Comparison of ENCODE assay signal across 1 cellular context in the genomic region with DNA sequence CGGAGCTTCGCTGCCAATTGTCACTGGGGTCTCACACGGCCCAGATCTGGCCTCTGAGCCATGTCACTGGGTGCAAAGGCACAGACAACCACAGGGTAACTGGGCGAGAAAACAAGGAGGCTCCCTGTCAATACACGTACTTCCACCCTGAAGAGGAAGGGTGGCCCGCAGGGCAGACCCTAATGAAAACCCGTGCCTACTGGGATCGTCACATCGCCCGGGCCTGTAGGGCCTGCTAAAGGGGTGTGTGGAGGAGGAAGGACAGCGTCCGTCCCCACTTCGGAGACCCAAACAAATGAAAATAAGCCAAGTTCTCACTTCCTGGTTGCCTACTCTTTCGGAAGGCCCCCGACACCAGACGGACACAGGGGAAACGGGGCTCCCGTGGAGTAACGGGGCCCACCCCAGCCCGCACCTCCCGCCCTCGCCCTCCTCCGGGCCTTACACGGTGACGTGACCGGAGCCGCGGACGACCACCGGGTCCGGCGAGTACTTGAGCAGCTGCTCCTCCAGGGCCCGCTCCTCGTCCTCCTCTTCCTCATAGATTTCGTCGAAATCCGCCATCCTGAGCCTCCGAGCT.
TF ChIP-seq lines count a peak whose summit lies in the region.

No MANE protein-coding gene starts in this region.

TF ChIP-seq in HEK293, 187 proteins besides CTCF, POLR2A, EP300 and RAD21 (continued from another document):
- TF ChIP-seq KLF1 (tag by site-specific recombination; IDR thresholded peaks at IDR 0.05), result 0 out of 2 replicates have a peak, but pooled peaks have one; percentile 9
- TF ChIP-seq, protein P1, sequence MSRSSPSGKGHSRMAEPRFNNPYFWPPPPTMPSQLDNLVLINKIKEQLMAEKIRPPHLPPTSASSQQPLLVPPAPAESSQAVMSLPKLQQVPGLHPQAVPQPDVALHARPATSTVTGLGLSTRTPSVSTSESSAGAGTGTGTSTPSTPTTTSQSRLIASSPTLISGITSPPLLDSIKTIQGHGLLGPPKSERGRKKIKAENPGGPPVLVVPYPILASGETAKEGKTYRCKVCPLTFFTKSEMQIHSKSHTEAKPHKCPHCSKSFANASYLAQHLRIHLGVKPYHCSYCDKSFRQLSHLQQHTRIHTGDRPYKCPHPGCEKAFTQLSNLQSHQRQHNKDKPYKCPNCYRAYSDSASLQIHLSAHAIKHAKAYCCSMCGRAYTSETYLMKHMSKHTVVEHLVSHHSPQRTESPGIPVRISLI (tag by site-specific recombination; IDR thresholded peaks at IDR 0.05), result no peak
- TF ChIP-seq, protein P2, sequence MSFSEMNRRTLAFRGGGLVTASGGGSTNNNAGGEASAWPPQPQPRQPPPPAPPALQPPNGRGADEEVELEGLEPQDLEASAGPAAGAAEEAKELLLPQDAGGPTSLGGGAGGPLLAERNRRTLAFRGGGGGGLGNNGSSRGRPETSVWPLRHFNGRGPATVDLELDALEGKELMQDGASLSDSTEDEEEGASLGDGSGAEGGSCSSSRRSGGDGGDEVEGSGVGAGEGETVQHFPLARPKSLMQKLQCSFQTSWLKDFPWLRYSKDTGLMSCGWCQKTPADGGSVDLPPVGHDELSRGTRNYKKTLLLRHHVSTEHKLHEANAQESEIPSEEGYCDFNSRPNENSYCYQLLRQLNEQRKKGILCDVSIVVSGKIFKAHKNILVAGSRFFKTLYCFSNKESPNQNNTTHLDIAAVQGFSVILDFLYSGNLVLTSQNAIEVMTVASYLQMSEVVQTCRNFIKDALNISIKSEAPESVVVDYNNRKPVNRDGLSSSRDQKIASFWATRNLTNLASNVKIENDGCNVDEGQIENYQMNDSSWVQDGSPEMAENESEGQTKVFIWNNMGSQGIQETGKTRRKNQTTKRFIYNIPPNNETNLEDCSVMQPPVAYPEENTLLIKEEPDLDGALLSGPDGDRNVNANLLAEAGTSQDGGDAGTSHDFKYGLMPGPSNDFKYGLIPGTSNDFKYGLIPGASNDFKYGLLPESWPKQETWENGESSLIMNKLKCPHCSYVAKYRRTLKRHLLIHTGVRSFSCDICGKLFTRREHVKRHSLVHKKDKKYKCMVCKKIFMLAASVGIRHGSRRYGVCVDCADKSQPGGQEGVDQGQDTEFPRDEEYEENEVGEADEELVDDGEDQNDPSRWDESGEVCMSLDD (tag by site-specific recombination; IDR thresholded peaks at IDR 0.05), result 0 out of 2 replicates have a peak, but pooled peaks have one; percentile 58
- TF ChIP-seq ZNF394 (tag by site-specific recombination; IDR thresholded peaks at IDR 0.05; ENCODE audit: borderline replicate concordance), result peak; percentile 28; the same call in 1 of the 2 replicates
- TF ChIP-seq ZNF335 (tag by site-specific recombination; conservative IDR thresholded peaks at IDR 0.05), result peak; percentile 72
- no peak for TF ChIP-seq ZNF292 (tag by site-specific recombination; IDR thresholded peaks at IDR 0.05; ENCODE audit: borderline replicate concordance, low read depth)
- peak; percentile 49; the same call in 1 of the 2 replicates for TF ChIP-seq ZBTB20 (tag by site-specific recombination; IDR thresholded peaks at IDR 0.05)
- peak; percentile 85; the same call in 1 of the 2 replicates for TF ChIP-seq ZFP69B (tag by site-specific recombination; IDR thresholded peaks at IDR 0.05)
